In the genomic region with DNA sequence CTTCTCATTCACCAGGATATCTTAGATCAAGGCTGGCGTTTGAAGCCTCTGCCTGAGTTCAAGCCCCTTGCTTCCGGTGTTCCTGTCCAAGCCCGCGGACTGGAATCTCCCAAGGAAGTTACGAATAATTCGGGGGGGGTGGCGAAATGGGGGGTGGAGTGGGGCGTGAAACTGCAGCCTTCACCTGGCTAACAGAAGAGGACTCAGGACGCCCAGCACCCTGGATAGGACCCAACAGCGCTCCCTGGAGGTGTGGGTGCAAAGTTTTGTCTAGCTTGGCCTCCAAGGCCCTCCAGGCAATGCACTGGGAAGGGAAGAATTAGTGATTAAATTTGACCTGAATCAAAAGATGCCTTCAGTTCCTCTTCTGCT, we compare ENCODE assay signal across 8 cellular contexts. TPM values are rescaled to one million over a fixed set of nuclear protein-coding genes. Genes with fewer than 3 reads are reported as not detected.
DNase-seq lines count a peak whose midpoint lies in the region; ATAC-seq and TF ChIP-seq lines count a peak whose summit lies in the region.

No MANE protein-coding gene starts in this region.

- BruUV-seq in Calu3 (replicated peaks; lab: Mats Ljungman, UMichigan), result no TSS peak

- H3K4me3 Mint-ChIP-seq in Calu3 (ENCODE audit: low read depth, unreplicated experiment), result peak overlapping the region; percentile 73
- peak overlapping the region; percentile 87 for H3K4me3 Mint-ChIP-seq in HFFc6

- intact Hi-C loops in Calu3 (cut with micrococcal nuclease; ENCODE audit: unreplicated experiment), result loop anchor here (1.0 to 5.0 kb wide), 6 partner anchors 41 to 886 kb away; no protein-coding TSS in a partner anchor

- H3K36me3 Mint-ChIP-seq in Calu3 (ENCODE audit: insufficient read depth, unreplicated experiment), result peaks cover 29% of the 10 kb centered on the region
- peaks cover 16% of the 10 kb centered on the region for H3K36me3 Mint-ChIP-seq in HFFc6 (ENCODE audit: low read depth)

- no peaks in the 10 kb centered on the region for H3K36me3 ChIP-seq in lung (ENCODE audit: control insufficient read depth in 2 of 2, insufficient read depth in 2 of 2, low read length in 2 of 2)

- H3K27me3 Mint-ChIP-seq in Calu3 (ENCODE audit: unreplicated experiment), result peaks cover 18% of the 10 kb centered on the region
- H3K27me3 Mint-ChIP-seq in HFFc6 (ENCODE audit: insufficient read depth), result peaks cover 3% of the 10 kb centered on the region; the same call in 1 of the 2 replicates

- no peaks in the 10 kb centered on the region for H3K9me3 ChIP-seq in lung (ENCODE audit: control insufficient read depth in 2 of 2, insufficient read depth in 1 of 2, low read length in 1 of 2)

- H3K4me1 Mint-ChIP-seq in Calu3 (ENCODE audit: low read depth, unreplicated experiment), result peaks cover 29% of the 10 kb centered on the region
- peaks cover 50% of the 10 kb centered on the region for H3K4me1 Mint-ChIP-seq in HFFc6 (ENCODE audit: low read depth)

- ATAC-seq in lung (ENCODE audit: insufficient read depth, low FRiP score) (peak; percentile 31), HG02678 (IDR thresholded peaks at IDR 0.05; ENCODE audit: unreplicated experiment) (no peak)

- DNase-seq in Calu3 (peak; percentile 80), HFFc6 (peak; percentile 57), NCI-H345 (lab: John Stamatoyannopoulos, UW) (peak; percentile 80), dermis microvascular lymphatic vessel endothelial cell (ENCODE audit: low read depth in 2 of 2) (peak; percentile 74 to 89), lung (ENCODE audit: low spot score) (peak; percentile 82)
- peak; percentile 81 for DNase-seq in activated CD4-positive, alpha-beta T cell treated with anti-CD3 and anti-CD28 coated beads, Interleukin-2, amount 50 U/mL, for 1 hour
- DNase-seq in stimulated activated CD4-positive, alpha-beta T cell treated with anti-CD3 and anti-CD28 coated beads, TNF-alpha, amount 100 ng/mL, for 4 hours (ENCODE audit: low read depth in 3 of 3), result peak; percentile 59 to 77 (median 68)

- H3K27ac ChIP-seq in lung (ENCODE audit: low read depth in 1 of 2, low read length in 1 of 2), result peak overlapping the region; percentile 95 to 96

- CTCF ChIA-PET in Calu3 (lab: Charles Lee), result interaction anchor here (1.0 to 3.7 kb wide), 9 partner anchors 12 to 886 kb away, joined by 3 to 26 read pairs (median 7); no protein-coding TSS in a partner anchor

- H3K4me1 ChIP-seq in lung (ENCODE audit: control insufficient read depth in 2 of 2, insufficient read depth in 2 of 2, low read length in 2 of 2), result peaks cover 6% of the 10 kb centered on the region in 2 donors

- no peaks in the 10 kb centered on the region for H3K27me3 ChIP-seq in lung (ENCODE audit: control insufficient read depth, insufficient read depth)

- peak overlapping the region; percentile 56 for H3K4me3 ChIP-seq in lung

- H3K27ac Mint-ChIP-seq in Calu3 (ENCODE audit: unreplicated experiment) (peak overlapping the region; percentile 97), HFFc6 (peak overlapping the region; percentile 85)

- H3K9me3 Mint-ChIP-seq in Calu3 (ENCODE audit: low read depth, unreplicated experiment), result no peaks in the 10 kb centered on the region
- no peaks in the 10 kb centered on the region for H3K9me3 Mint-ChIP-seq in HFFc6

- TF ChIP-seq CTCF in Calu3 (IDR thresholded peaks at IDR 0.05; ENCODE audit: unreplicated experiment) (peak; percentile 70), HFFc6 (IDR thresholded peaks at IDR 0.05) (peak; percentile 75), lung (IDR thresholded peaks at IDR 0.05; ENCODE audit: control extremely low read depth, extremely low read depth) (peak; percentile 61)

- 5 to 6% methylated on average over 10 of the region's 10 CpGs for WGBS in lung, 2 donors

RNA-seq across cellular contexts. Expression of gene TRIB2, which starts 0.9 kb away (rescaled TPM):
- total RNA-seq in Calu3 (2022), result 6.2 and 6.4 TPM in 2 replicates
- 10 to 100 TPM; 13.6 to 22.9 (median 16.8) TPM for total RNA-seq in HFFc6 (2021; fragmentation: NEBNext Ultra II Directional; extraction: Animal tissue kit (Norgen Biotek cat#: 25700))
- 60.7 and 107 TPM in 2 replicates for total RNA-seq in dermis microvascular lymphatic vessel endothelial cell
- total RNA-seq in lung, result 10 to 100 TPM; 47.4 to 83.6 TPM
- polyA plus RNA-seq in lung, result 10 to 100 TPM; 21.3 to 29.6 TPM
